In the genomic region with DNA sequence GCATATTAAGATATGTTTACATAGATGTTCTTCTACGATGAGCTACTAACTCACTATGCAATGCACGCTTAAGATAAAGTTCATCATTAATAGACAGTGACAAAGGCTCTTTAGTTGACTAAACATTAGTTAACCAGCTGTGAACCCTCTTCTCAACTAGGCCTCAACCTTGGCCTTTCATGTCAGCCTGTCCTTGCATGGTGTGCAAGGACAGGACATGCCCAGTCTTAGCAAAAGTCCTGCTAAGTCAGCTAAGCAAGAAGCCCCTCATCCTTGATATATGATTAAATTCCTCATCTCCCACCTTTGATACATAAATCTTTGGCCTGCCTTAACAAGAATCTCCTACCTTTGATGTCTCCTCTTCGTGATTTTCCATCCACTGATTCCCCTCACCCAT, we compare ENCODE assay signal across 26 cellular contexts.
"Had no signal": no experiment of that assay in that cellular context is flagged by ENCODE, and none has a peak within 500 bp of the region (broad histone marks: within the 10 kb centered on the region; RNA-seq: fewer than 3 reads in every experiment).

No MANE protein-coding gene starts in this region.

- H3K27me3 ChIP-seq: breast epithelium, esophagus muscularis mucosa, heart right ventricle, pancreas, sigmoid colon, uterus had no signal

- H3K36me3 ChIP-seq: breast epithelium, pancreas, prostate gland, uterus had no signal

- H3K9me3 ChIP-seq: breast epithelium, esophagus muscularis mucosa, heart right ventricle, left ventricle myocardium inferior, pancreas, prostate gland, sigmoid colon, thoracic aorta, uterus had no signal

- ATAC-seq: activated CD4-positive, alpha-beta T cell treated with anti-CD3 and anti-CD28 coated beads for 36 hours; activated CD8-positive, alpha-beta memory T cell treated with anti-CD3 and anti-CD28 coated beads, Interleukin-2, amount 10 ng/mL, durations not matched to agents 7 days and 5 days; activated CD8-positive, alpha-beta T cell treated with anti-CD3 and anti-CD28 coated beads, Interleukin-2, amount 10 ng/mL, durations not matched to agents 7 days and 5 days; activated naive CD4-positive, alpha-beta T cell treated with anti-CD3 and anti-CD28 coated beads, Interleukin-2, amount 50 U/mL, for 72 hours; activated T-cell treated with anti-CD3 and anti-CD28 coated beads, Interleukin-2, amount 50 U/mL, for 72 hours; heart right ventricle; pancreas; stimulated activated effector memory CD8-positive, alpha-beta T cell treated with anti-CD3 and anti-CD28 coated beads, Interleukin-12 subunit alpha, Interleukin-12 subunit beta, amount 100 ng/mL, for 72 hours had no signal

- H3K27ac ChIP-seq: breast epithelium, esophagus muscularis mucosa, heart right ventricle, left ventricle myocardium inferior, pancreas, prostate gland, sigmoid colon, thoracic aorta, uterus had no signal

- H3K4me1 ChIP-seq: breast epithelium, uterus had no signal

- DNase-seq: activated CD4-positive, alpha-beta T cell treated with anti-CD3 and anti-CD28 coated beads for 36 hours; activated CD4-positive, CD25-positive, alpha-beta regulatory T cell; activated CD8-positive, alpha-beta memory T cell treated with anti-CD3 and anti-CD28 coated beads, Interleukin-2, amount 10 ng/mL, durations not matched to agents 7 days and 5 days; activated CD8-positive, alpha-beta T cell treated with anti-CD3 and anti-CD28 coated beads, Interleukin-2, amount 10 ng/mL, durations not matched to agents 7 days and 5 days; activated naive CD4-positive, alpha-beta T cell; activated T-cell treated with anti-CD3 and anti-CD28 coated beads, Interleukin-2, amount 50 U/mL, for 72 hours; central memory CD4-positive, alpha-beta T cell; foreskin melanocyte; heart right ventricle; immature natural killer cell; kidney; left ventricle myocardium inferior; naive B cell; nucleus accumbens; pancreas; sigmoid colon; small intestine; stimulated activated CD4-positive, alpha-beta T cell treated with anti-CD3 and anti-CD28 coated beads, Interleukin-4, amount 100 ng/mL, for 24 hours; trophoblast cell; uterus had no signal

- H3K4me3 ChIP-seq: breast epithelium, esophagus muscularis mucosa, heart right ventricle, left ventricle myocardium inferior, pancreas, prostate gland, sigmoid colon, thoracic aorta, uterus had no signal
